1 cellular context compared by ENCODE assay signal in genomic region chr16:67462279-67462655, GRCh38.
TF ChIP-seq lines count a peak whose summit lies in the region.

No MANE protein-coding gene starts in this region.

TF ChIP-seq in K562, 482 proteins besides CTCF, POLR2A, EP300 and RAD21:
- TF ChIP-seq MAFK (IDR thresholded peaks at IDR 0.05; ENCODE audit: low read length): no peak
- TF ChIP-seq NFIC (IDR thresholded peaks at IDR 0.05): peak; percentile 60
